ENCODE assay signal across 13 cellular contexts in genomic region chr2:85607268-85608215, GRCh38. TPM values are rescaled to one million over a fixed set of nuclear protein-coding genes. Genes with fewer than 3 reads are reported as not detected.
DNase-seq lines count a peak whose midpoint lies in the region; ATAC-seq and TF ChIP-seq lines count a peak whose summit lies in the region.
"Had no signal": no experiment of that assay in that cellular context is flagged by ENCODE, and none has a peak within 500 bp of the region (broad histone marks: within the 10 kb centered on the region; RNA-seq: fewer than 3 reads in every experiment).

No MANE protein-coding gene starts in this region.

- peaks cover 12% of the 10 kb centered on the region for H4K20me1 ChIP-seq in smooth muscle cell (ENCODE audit: low read depth)

- DNase-seq in activated T-cell treated with anti-CD3 and anti-CD28 coated beads, Interleukin-2, amount 50 U/mL, for 24 hours: no peak
- DNase-seq in activated T-cell treated with anti-CD3 and anti-CD28 coated beads, Interleukin-2, amount 50 U/mL, for 1 hour: no peak
- DNase-seq in right cardiac atrium: peak in 1 of 3 donors; percentile 55
- DNase-seq in smooth muscle cell (lab: John Stamatoyannopoulos, UW; ENCODE audit: unreplicated experiment): no peak
- no peak for DNase-seq in glomerular visceral epithelial cell (ENCODE audit: extremely low spot score)
- no peak for DNase-seq in NCI-H446 (lab: John Stamatoyannopoulos, UW)
- DNase-seq: activated CD8-positive, alpha-beta memory T cell treated with anti-CD3 and anti-CD28 coated beads, Interleukin-2, amount 10 ng/mL, durations not matched to agents 7 days and 5 days; DMS79; hypothalamus; KBM-7; NCI-H2029 treated with DMSO at 0.1 percent for 48 hours; stimulated activated CD4-positive, alpha-beta T cell treated with anti-CD3 and anti-CD28 coated beads, Interleukin-12 subunit alpha, Interleukin-12 subunit beta, amount 100 ng/mL, for 4 hours had no signal

- H3K27ac Mint-ChIP-seq in activated T-cell treated with anti-CD3 and anti-CD28 coated beads, Interleukin-2, amount 50 U/mL, for 24 hours: peak overlapping the region; percentile 71
- H3K27ac Mint-ChIP-seq: activated CD8-positive, alpha-beta memory T cell treated with anti-CD3 and anti-CD28 coated beads, Interleukin-2, amount 10 ng/mL, durations not matched to agents 7 days and 5 days had no signal

- H3K4me2 ChIP-seq in smooth muscle cell: no peak overlapping the region
- H3K4me2 ChIP-seq: A549 had no signal

- H3K27me3 Mint-ChIP-seq in activated T-cell treated with anti-CD3 and anti-CD28 coated beads, Interleukin-2, amount 50 U/mL, for 24 hours: no peaks in the 10 kb centered on the region

- peaks cover 31% of the 10 kb centered on the region for H3K79me2 ChIP-seq in smooth muscle cell (ENCODE audit: low read depth)

- no peak for ATAC-seq in right cardiac atrium
- ATAC-seq: A549; activated CD8-positive, alpha-beta memory T cell treated with anti-CD3 and anti-CD28 coated beads, Interleukin-2, amount 10 ng/mL, durations not matched to agents 7 days and 5 days had no signal

- H3F3A ChIP-seq in smooth muscle cell (ENCODE audit: low read depth): peaks cover 20% of the 10 kb centered on the region

- H3K9ac ChIP-seq in smooth muscle cell (ENCODE audit: low read depth): no peak overlapping the region

- intact Hi-C loops in right cardiac atrium (cut with DNase I): no loop called here

- peak overlapping the region; percentile 80 for H3K27ac ChIP-seq in right cardiac atrium (ENCODE audit: low read length)
- peak overlapping the region; percentile 70 for H3K27ac ChIP-seq in smooth muscle cell (ENCODE audit: low read depth)
- H3K27ac ChIP-seq: A549 had no signal

- no peaks in the 10 kb centered on the region for H3K36me3 ChIP-seq in smooth muscle cell (ENCODE audit: low read depth)

- no peak overlapping the region for H3K4me3 ChIP-seq in right cardiac atrium (ENCODE audit: low read length)
- H3K4me3 ChIP-seq in smooth muscle cell: no peak overlapping the region
- H3K4me3 ChIP-seq: A549 had no signal

- no peak overlapping the region for H2AFZ ChIP-seq in smooth muscle cell (ENCODE audit: low read depth)

- H3K4me1 ChIP-seq in right cardiac atrium (ENCODE audit: control insufficient read depth, insufficient read depth, low read length) (peaks cover 12% of the 10 kb centered on the region), smooth muscle cell (ENCODE audit: low read depth) (peaks cover 4% of the 10 kb centered on the region)

- H3K9me3 ChIP-seq in right cardiac atrium (ENCODE audit: control insufficient read depth, low read length) (no peaks in the 10 kb centered on the region), smooth muscle cell (replicated peaks; ENCODE audit: low read depth) (no peaks in the 10 kb centered on the region)
- H3K9me3 ChIP-seq: A549 had no signal

- no peaks in the 10 kb centered on the region for H3K27me3 ChIP-seq in right cardiac atrium (ENCODE audit: control insufficient read depth, insufficient read depth)
- H3K27me3 ChIP-seq in smooth muscle cell (ENCODE audit: low read depth): no peaks in the 10 kb centered on the region

- 63% methylated on average over 9 of the region's 9 CpGs for WGBS in right cardiac atrium
- WGBS in smooth muscle cell (ENCODE audit: low lambda C conversion rate): 85% methylated on average over 9 of the region's 9 CpGs

- no peak overlapping the region for H3K4me3 Mint-ChIP-seq in activated T-cell treated with anti-CD3 and anti-CD28 coated beads, Interleukin-2, amount 50 U/mL, for 24 hours
- H3K4me3 Mint-ChIP-seq: activated CD8-positive, alpha-beta memory T cell treated with anti-CD3 and anti-CD28 coated beads, Interleukin-2, amount 10 ng/mL, durations not matched to agents 7 days and 5 days had no signal

- H3K4me1 Mint-ChIP-seq in activated T-cell treated with anti-CD3 and anti-CD28 coated beads, Interleukin-2, amount 50 U/mL, for 24 hours (ENCODE audit: low read depth): peaks cover 54% of the 10 kb centered on the region

- peaks cover 65% of the 10 kb centered on the region for H3K36me3 Mint-ChIP-seq in activated T-cell treated with anti-CD3 and anti-CD28 coated beads, Interleukin-2, amount 50 U/mL, for 24 hours (ENCODE audit: low read depth)

- TF ChIP-seq CTCF in smooth muscle cell (IDR thresholded peaks at IDR 0.05; ENCODE audit: borderline replicate concordance, insufficient read depth, poor library complexity, severe bottlenecking): no peak

- H3K9me3 Mint-ChIP-seq in activated T-cell treated with anti-CD3 and anti-CD28 coated beads, Interleukin-2, amount 50 U/mL, for 24 hours: no peaks in the 10 kb centered on the region

RNA-seq across cellular contexts. Expression of gene C2orf68, which starts 4.3 kb away (rescaled TPM):
- total RNA-seq in right cardiac atrium: 10 to 100 TPM; 25.0 to 31.9 (median 27.9) TPM
- 28.1 TPM for polyA plus RNA-seq in right cardiac atrium
- total RNA-seq in smooth muscle cell: 7.9 and 9.1 TPM in 2 replicates
- polyA plus RNA-seq in smooth muscle cell: 10.1 and 11.6 TPM in 2 replicates

RNA-seq across cellular contexts. Expression of gene TMEM150A, which starts 5.0 kb away (rescaled TPM):
- total RNA-seq in right cardiac atrium (10 to 100 TPM; 14.5 to 17.5 (median 16.5) TPM), smooth muscle cell (7.7 and 9.1 TPM in 2 replicates)
- polyA plus RNA-seq in right cardiac atrium (19.0 TPM), smooth muscle cell (20.0 and 24.1 TPM in 2 replicates)

RNA-seq across cellular contexts. Expression of gene USP39, which starts 8.4 kb away (rescaled TPM):
- total RNA-seq in right cardiac atrium (10 to 100 TPM; 30.8 to 33.1 (median 32.0) TPM), smooth muscle cell (58.5 and 74.3 TPM in 2 replicates)
- polyA plus RNA-seq in right cardiac atrium (29.6 TPM), smooth muscle cell (39.5 and 45.9 TPM in 2 replicates)

RNA-seq across cellular contexts. Expression of gene RNF181, which starts 12.0 kb away (rescaled TPM):
- total RNA-seq in right cardiac atrium (100 to 1,000 TPM in 2 of 4 donors, 10 to 100 TPM in 2; 96.1 to 111 (median 102) TPM), smooth muscle cell (167 and 195 TPM in 2 replicates)
- polyA plus RNA-seq in right cardiac atrium (169 TPM), smooth muscle cell (316 and 328 TPM in 2 replicates)

RNA-seq across cellular contexts. Expression of gene VAMP5, which starts 23.3 kb away (rescaled TPM):
- total RNA-seq in right cardiac atrium: 100 to 1,000 TPM in 1 of 4 donors, 10 to 100 TPM in 3; 79.1 to 113 (median 81.1) TPM
- polyA plus RNA-seq in right cardiac atrium: 127 TPM
- total RNA-seq in smooth muscle cell: 5.0 and 6.6 TPM in 2 replicates
- 35.0 and 35.9 TPM in 2 replicates for polyA plus RNA-seq in smooth muscle cell
